ENCODE assay signal across 15 cellular contexts in genomic region chr7:128091106-128091505, GRCh38. TPM values are rescaled to one million over a fixed set of nuclear protein-coding genes. Genes with fewer than 3 reads are reported as not detected.
"Had no signal": no experiment of that assay in that cellular context is flagged by ENCODE, and none has a peak within 500 bp of the region (broad histone marks: within the 10 kb centered on the region; RNA-seq: fewer than 3 reads in every experiment).

No MANE protein-coding gene starts in this region.

- H3K4me1 ChIP-seq: sigmoid colon, tibial artery had no signal

- H3K27ac ChIP-seq: hepatocyte, left ventricle myocardium inferior, ovary, sigmoid colon, tibial artery had no signal

- H3K36me3 ChIP-seq: ovary had no signal

- ATAC-seq: activated T-cell treated with anti-CD3 and anti-CD28 coated beads, Interleukin-2, amount 50 U/mL, for 4 hours; mucosa of descending colon; naive thymus-derived CD4-positive, alpha-beta T cell had no signal

- H3K4me3 ChIP-seq: hepatocyte, left ventricle myocardium inferior, mucosa of descending colon, ovary, sigmoid colon, tibial artery had no signal

- H3K9me3 ChIP-seq: left ventricle myocardium inferior, mucosa of descending colon, ovary, sigmoid colon, tibial artery had no signal

- H3K27me3 ChIP-seq: hepatocyte, ovary, sigmoid colon, tibial artery had no signal

- DNase-seq: activated CD4-positive, alpha-beta T cell treated with anti-CD3 and anti-CD28 coated beads, Interleukin-2, amount 50 U/mL, for 48 hours; activated gamma-delta T cell; activated naive CD8-positive, alpha-beta T cell treated with anti-CD3 and anti-CD28 coated beads for 36 hours; activated T-cell treated with anti-CD3 and anti-CD28 coated beads, Interleukin-2, amount 50 U/mL, for 4 hours; aorta; effector memory CD4-positive, alpha-beta T cell; left ventricle myocardium inferior; naive thymus-derived CD4-positive, alpha-beta T cell; ovary; sigmoid colon; stimulated activated CD4-positive, alpha-beta T cell treated with anti-CD3 and anti-CD28 coated beads, Interleukin-1b, Interleukin-23, amount 100 ng/mL, for 48 hours; SW 1271; tibial artery had no signal

RNA-seq across cellular contexts. Expression of gene LRRC4, which starts 59.9 kb away (rescaled TPM):
- total RNA-seq: activated naive CD8-positive, alpha-beta T cell treated with anti-CD3 and anti-CD28 coated beads for 36 hours had no signal
